8 cellular contexts compared by ENCODE assay signal in genomic region chr12:8948711-8949524, GRCh38. TPM values are rescaled to one million over a fixed set of nuclear protein-coding genes. Genes with fewer than 3 reads are reported as not detected.
A peak's percentile ranks its signal among the peaks of the same experiment; 100 is the strongest.
DNase-seq lines count a peak whose midpoint lies in the region; ATAC-seq, FAIRE-seq and TF ChIP-seq lines count a peak whose summit lies in the region.

No MANE protein-coding gene starts in this region.

- peaks cover 54% of the 10 kb centered on the region for H3K79me2 ChIP-seq in GM23248 (ENCODE audit: insufficient read depth)
- H3K79me2 ChIP-seq in fibroblast of lung (ENCODE audit: control insufficient read depth, insufficient read depth, low read length): peaks cover 38% of the 10 kb centered on the region

- H3K27ac ChIP-seq in GM23248 (peak overlapping the region; percentile 91), KOPT-K1 (ENCODE audit: low read depth, low read length, poor library complexity, severe bottlenecking) (peak overlapping the region; percentile 90), fibroblast of lung (ENCODE audit: insufficient read depth, low read length) (peak overlapping the region; percentile 100)

- H3K9ac ChIP-seq in GM23248 (peak overlapping the region; percentile 92), fibroblast of lung (ENCODE audit: insufficient read depth, low read length) (peak overlapping the region; percentile 94)

- H3K9me3 ChIP-seq in GM23248 (ENCODE audit: low read depth) (no peaks in the 10 kb centered on the region), KOPT-K1 (ENCODE audit: insufficient read depth, low read length, poor library complexity, severe bottlenecking) (peaks cover 13% of the 10 kb centered on the region), fibroblast of lung (ENCODE audit: control insufficient read depth, insufficient read depth, low read depth, low read length) (no peaks in the 10 kb centered on the region)

- ATAC-seq in activated CD4-positive, CD25-positive, alpha-beta regulatory T cell treated with anti-CD3 and anti-CD28 coated beads, Interleukin-2, amount 50 U/mL, for 24 hours: peak; percentile 15 to 29

- TF ChIP-seq CTCF in WI38 (IDR thresholded peaks at IDR 0.05; ENCODE audit: low read depth, low read length) (no peak), fibroblast of lung (conservative IDR thresholded peaks at IDR 0.05 in 1 of 2, IDR thresholded peaks at IDR 0.05 in 1 of 2; ENCODE audit: low read depth in 1 of 2, low read length in 2 of 2) (no peak), nephron progenitor cell (IDR thresholded peaks at IDR 0.05) (no peak), D721Med (IDR thresholded peaks at IDR 0.05; ENCODE audit: insufficient read depth, missing control alignments) (no peak)

- H3K9me3 Mint-ChIP-seq in nephron progenitor cell: peaks cover 19% of the 10 kb centered on the region

- H3K4me1 Mint-ChIP-seq in nephron progenitor cell: peaks cover 39% of the 10 kb centered on the region

- peaks cover 32% of the 10 kb centered on the region for H3K36me3 Mint-ChIP-seq in nephron progenitor cell (ENCODE audit: low read depth)

- in situ Hi-C loops in GM23248 (cut with MboI): no loop called here

- no peak for DNase-seq in activated CD4-positive, CD25-positive, alpha-beta regulatory T cell treated with anti-CD3 and anti-CD28 coated beads, Interleukin-2, amount 50 U/mL, for 72 hours
- DNase-seq in GM23248 (peak; percentile 84), fibroblast of lung (ENCODE audit: low read depth in 2 of 2) (peak; percentile 23 to 26), nephron progenitor cell (peak; percentile 5), D721Med (ENCODE audit: insufficient read length, low spot score) (no peak)

- no peak for FAIRE-seq in D721Med (lab: Jason Lieb, UNC)

- peaks cover 7% of the 10 kb centered on the region for H3K27me3 Mint-ChIP-seq in nephron progenitor cell (ENCODE audit: low read depth, poor library complexity)

- peaks cover 19% of the 10 kb centered on the region for H3K36me3 ChIP-seq in GM23248 (ENCODE audit: low read depth)
- H3K36me3 ChIP-seq in KOPT-K1 (ENCODE audit: insufficient read depth, low read length): peaks cover 39% of the 10 kb centered on the region
- H3K36me3 ChIP-seq in fibroblast of lung (ENCODE audit: control insufficient read depth, insufficient read depth, low read length): peaks cover 7% of the 10 kb centered on the region

- WGBS in GM23248 (ENCODE audit: low coverage in 1 of 2, low lambda C conversion rate in 2 of 2, missing lambda C conversion rate in 2 of 2), 2 experiments: 1 to 2% methylated on average over 24 of the region's 24 CpGs

- 0 out of 2 replicates have a peak, but pooled peaks cover 4% of the 10 kb centered on the region for H3F3A ChIP-seq in GM23248 (ENCODE audit: insufficient read depth)

- H3K27ac Mint-ChIP-seq in nephron progenitor cell: peak overlapping the region; percentile 99

- H3K4me1 ChIP-seq in GM23248 (ENCODE audit: insufficient read depth): peaks cover 17% of the 10 kb centered on the region
- no peaks in the 10 kb centered on the region for H3K4me1 ChIP-seq in fibroblast of lung (ENCODE audit: control insufficient read depth, extremely low read depth, insufficient read depth, low read length)

- H2AFZ ChIP-seq in GM23248 (peak overlapping the region; percentile 99), fibroblast of lung (ENCODE audit: low read length) (peak overlapping the region; percentile 87)

- H3K4me3 ChIP-seq in GM23248 (peak overlapping the region; percentile 86), WI38 (ENCODE audit: low read depth, low read length) (peak overlapping the region; percentile 97), fibroblast of lung (replicated peaks in 1 of 4; ENCODE audit: control extremely low read depth in 1 of 4, insufficient read depth in 1 of 4, low read depth in 3 of 4, low read length in 4 of 4) (peak overlapping the region; percentile 96 to 97 (median 97))

- H3K27me3 ChIP-seq in GM23248 (replicated peaks; ENCODE audit: insufficient read depth): no peaks in the 10 kb centered on the region
- H3K27me3 ChIP-seq in fibroblast of lung (ENCODE audit: control insufficient read depth, insufficient read depth, low read length): no peaks in the 10 kb centered on the region

- H3K4me2 ChIP-seq in GM23248 (ENCODE audit: unreplicated experiment) (peak overlapping the region; percentile 94), fibroblast of lung (ENCODE audit: extremely low read depth, insufficient read depth, low read length) (peak overlapping the region; percentile 96)

- H3K4me3 Mint-ChIP-seq in nephron progenitor cell: peak overlapping the region; percentile 98

- no peaks in the 10 kb centered on the region for H3K9me2 ChIP-seq in GM23248 (ENCODE audit: insufficient read depth)

- H4K20me1 ChIP-seq in GM23248 (ENCODE audit: insufficient read depth) (0 out of 2 replicates have a peak, but pooled peaks cover 8% of the 10 kb centered on the region), fibroblast of lung (ENCODE audit: control insufficient read depth, extremely low read depth, insufficient read depth, low read length) (no peaks in the 10 kb centered on the region)

RNA-seq across cellular contexts. Expression of gene M6PR, which starts 0.5 kb away (rescaled TPM):
- total RNA-seq in GM23248 (2014; rRNA removed; shearing (Covaris generic)): 84.8 and 87.1 TPM in 2 replicates
- 85.8 and 90.0 TPM in 2 replicates for polyA plus RNA-seq in GM23248 (2016; fragmentation: Nextera tagmentation; extraction: Ambion mirVana)
- total RNA-seq in fibroblast of lung: 292 and 338 TPM in 2 replicates
- 102 and 114 TPM in 2 replicates for polyA plus RNA-seq in fibroblast of lung
- polyA plus RNA-seq in fibroblast of lung (2012): 84.4 and 104 TPM in 2 replicates
- 114 and 207 TPM in 2 replicates for polyA minus RNA-seq in fibroblast of lung (ENCODE audit: low replicate concordance)

RNA-seq across cellular contexts. Expression of gene PHC1, which starts 34.6 kb away (rescaled TPM):
- 15.4 and 16.1 TPM in 2 replicates for total RNA-seq in GM23248 (2014; rRNA removed; shearing (Covaris generic))
- polyA plus RNA-seq in GM23248 (2016; fragmentation: Nextera tagmentation; extraction: Ambion mirVana) (4.6 and 6.4 TPM in 2 replicates), fibroblast of lung (20.6 and 21.4 TPM in 2 replicates)
- 15.2 and 18.7 TPM in 2 replicates for total RNA-seq in fibroblast of lung
- 12.1 and 16.3 TPM in 2 replicates for polyA plus RNA-seq in fibroblast of lung (2012)
- 25.7 and 53.8 TPM in 2 replicates for polyA minus RNA-seq in fibroblast of lung (ENCODE audit: low replicate concordance)

RNA-seq across cellular contexts. Expression of gene KLRG1, which starts 40.4 kb away (rescaled TPM):
- not detected in 2 replicates for total RNA-seq in GM23248 (2014; rRNA removed; shearing (Covaris generic))
- polyA plus RNA-seq in GM23248 (2016; fragmentation: Nextera tagmentation; extraction: Ambion mirVana) (1.1 TPM in 1 of 2 replicates, not detected in the other), fibroblast of lung (0.45 and 1.0 TPM in 2 replicates)
- total RNA-seq in fibroblast of lung: 1.0 and 1.8 TPM in 2 replicates
- 0.38 and 0.48 TPM in 2 replicates for polyA plus RNA-seq in fibroblast of lung (2012)
- polyA minus RNA-seq in fibroblast of lung (ENCODE audit: low replicate concordance): not detected in 2 replicates

Comparison
In these comparisons a context has a peak if more than half of its experiments do, and no peak if none do; other contexts are left out.
1. DNase-seq: peak in GM23248 (single experiment), fibroblast of lung (2 of 2) and nephron progenitor cell (single experiment); none in activated CD4-positive, CD25-positive, alpha-beta regulatory T cell treated with anti-CD3 and anti-CD28 coated beads, Interleukin-2, amount 50 U/mL, for 72 hours (single experiment) and D721Med (single experiment).
2. Peak in every context shown above with its lines, with median percentiles within 50 percentile points of each other: H3K27ac ChIP-seq and H3K4me3 ChIP-seq.